In the genomic region with DNA sequence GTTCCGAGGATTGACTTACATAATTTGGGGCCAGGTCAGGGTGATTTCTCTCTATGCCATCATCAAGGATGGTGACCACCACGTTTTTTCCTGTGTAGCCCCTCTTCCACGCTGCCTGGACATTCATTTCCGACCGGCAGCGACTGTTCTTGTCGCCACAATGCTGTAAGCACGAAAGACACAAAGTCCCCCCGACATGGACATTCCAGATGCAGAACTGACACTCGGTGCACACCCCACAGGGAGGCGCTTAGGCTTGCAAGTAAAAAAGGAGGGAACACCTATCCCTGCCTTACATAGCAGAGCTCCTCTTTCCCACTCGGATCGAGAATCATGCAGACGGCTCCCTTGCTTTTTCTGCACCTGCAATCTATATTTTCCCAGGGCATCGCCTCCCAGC, we compare ENCODE assay signal across 20 cellular contexts. TPM values are rescaled to one million over a fixed set of nuclear protein-coding genes. Genes with fewer than 3 reads are reported as not detected.
"Had no signal": no experiment of that assay in that cellular context is flagged by ENCODE, and none has a peak within 500 bp of the region (broad histone marks: within the 10 kb centered on the region; RNA-seq: fewer than 3 reads in every experiment).

No MANE protein-coding gene starts in this region.

- H3K36me3 ChIP-seq: SJSA1 had no signal

- H3K9me3 ChIP-seq: MG63, SJSA1 had no signal

- DNase-seq: IMR-90, Karpas-422, KG1, MG63, NCI-H1092 treated with DMSO at 0.1 percent for 48 hours, NCI-H1436, NCI-H187, NCI-H2029, NCI-H2081 treated with DMSO at 0.1 percent for 48 hours, NCI-H2171 treated with DMSO at 0.1 percent for 48 hours, NCI-H345, NCI-H446 treated with DMSO at 0.1 percent for 48 hours, NCI-H510A treated with DMSO at 0.1 percent for 48 hours, NCI-H69, NCI-H774, Right ventricle myocardium superior, RPMI8226, SIG-M5 had no signal

- H3K27ac ChIP-seq: SJSA1, SK-N-MC had no signal

- H3K4me3 ChIP-seq: MG63, SJSA1, SK-N-MC had no signal

- H3K4me1 ChIP-seq: SJSA1 had no signal

- H3K27me3 ChIP-seq: MG63 had no signal

RNA-seq across cellular contexts. Expression of gene PCSK6, which starts 58.2 kb away (rescaled TPM):
- total RNA-seq: IMR-90 had no signal
